24 cellular contexts compared by ENCODE assay signal in the genomic region with DNA sequence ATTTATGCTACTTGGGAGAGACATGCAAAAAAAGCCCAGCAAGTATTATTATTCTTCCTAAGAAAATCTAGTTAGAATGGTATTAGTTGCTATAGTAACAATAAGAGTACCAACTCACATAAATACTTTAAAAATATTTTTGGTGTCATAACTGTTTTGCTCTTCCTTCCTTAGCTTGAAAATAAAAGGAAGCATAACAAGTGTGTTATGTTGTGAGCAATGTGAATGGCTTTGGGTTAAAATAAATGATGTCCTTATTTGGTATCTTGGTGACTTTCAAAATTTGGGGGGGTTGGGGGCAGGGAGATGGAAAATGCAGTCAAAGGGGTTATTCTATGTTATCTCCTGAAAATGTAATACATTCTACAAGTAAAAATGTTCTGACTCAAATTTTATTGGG.
"Had no signal": no experiment of that assay in that cellular context is flagged by ENCODE, and none has a peak within 500 bp of the region (broad histone marks: within the 10 kb centered on the region; RNA-seq: fewer than 3 reads in every experiment).

No MANE protein-coding gene starts in this region.

- H3K4me3 ChIP-seq: adrenal gland, ascending aorta, left lung, right atrium auricular region, thyroid gland, upper lobe of right lung had no signal

- H3K27ac ChIP-seq: adrenal gland, brain microvascular endothelial cell, left lung, right atrium auricular region, thyroid gland, upper lobe of right lung had no signal

- H3K9me3 Mint-ChIP-seq: activated CD4-positive, alpha-beta T cell treated with anti-CD3 and anti-CD28 coated beads, Interleukin-2, amount 10 ng/mL, durations not matched to agents 24 days and 14 days; activated T-cell treated with anti-CD3 and anti-CD28 coated beads, Interleukin-2, amount 50 U/mL, for 4 hours; dendritic cell treated with granulocyte-macrophage colony-stimulating factor and Interleukin-4, amounts not matched to agents 40 ng/mL and 50 ng/mL, for 4 days; stimulated activated naive CD8-positive, alpha-beta T cell treated with anti-CD3 and anti-CD28 coated beads, Interleukin-15, Interleukin-2, amounts not matched to agents 100 ng/mL and 50 ng/mL, for 24 hours had no signal

- H3K27ac Mint-ChIP-seq: activated CD4-positive, alpha-beta T cell treated with anti-CD3 and anti-CD28 coated beads, Interleukin-2, amount 10 ng/mL, durations not matched to agents 24 days and 14 days; activated naive CD8-positive, alpha-beta T cell; dendritic cell treated with granulocyte-macrophage colony-stimulating factor and Interleukin-4, amounts not matched to agents 40 ng/mL and 50 ng/mL, for 4 days; stimulated activated naive CD8-positive, alpha-beta T cell treated with anti-CD3 and anti-CD28 coated beads, Interleukin-15, Interleukin-2, amounts not matched to agents 100 ng/mL and 50 ng/mL, for 24 hours had no signal

- DNase-seq: activated CD4-positive, alpha-beta T cell treated with anti-CD3 and anti-CD28 coated beads, Interleukin-2, amount 10 ng/mL, durations not matched to agents 24 days and 14 days; activated effector memory CD4-positive, alpha-beta T cell treated with anti-CD3 and anti-CD28 coated beads, Interleukin-2, amount 50 U/mL, for 16 hours; activated T-cell treated with anti-CD3 and anti-CD28 coated beads, Interleukin-2, amount 50 U/mL, for 4 hours; adrenal gland; brain microvascular endothelial cell; caudate nucleus; effector memory CD4-positive, alpha-beta T cell; hippocampal formation; kidney glomerular epithelial cell; left lung; nucleus accumbens; stimulated activated CD4-positive, alpha-beta T cell treated with anti-CD3 and anti-CD28 coated beads, Interleukin-4, amount 100 ng/mL, for 24 hours; substantia nigra; SW 1271; thyroid gland; upper lobe of right lung had no signal

- ATAC-seq: activated T-cell treated with anti-CD3 and anti-CD28 coated beads, Interleukin-2, amount 50 U/mL, for 4 hours; esophagus mucosa; left lung; upper lobe of right lung had no signal

- FAIRE-seq: endothelial cell of umbilical vein, frontal cortex had no signal

- H3K27me3 ChIP-seq: adrenal gland, ascending aorta, brain microvascular endothelial cell, left lung, right atrium auricular region, thyroid gland, upper lobe of right lung had no signal

- H3K4me1 ChIP-seq: adrenal gland, ascending aorta, left lung, right atrium auricular region, thyroid gland, upper lobe of right lung had no signal

- H3K27me3 Mint-ChIP-seq: activated CD4-positive, alpha-beta T cell treated with anti-CD3 and anti-CD28 coated beads, Interleukin-2, amount 10 ng/mL, durations not matched to agents 24 days and 14 days; activated naive CD8-positive, alpha-beta T cell; dendritic cell treated with granulocyte-macrophage colony-stimulating factor and Interleukin-4, amounts not matched to agents 40 ng/mL and 50 ng/mL, for 4 days; stimulated activated naive CD8-positive, alpha-beta T cell treated with anti-CD3 and anti-CD28 coated beads, Interleukin-15, Interleukin-2, amounts not matched to agents 100 ng/mL and 50 ng/mL, for 24 hours had no signal

- H3K4me3 Mint-ChIP-seq: activated CD4-positive, alpha-beta T cell treated with anti-CD3 and anti-CD28 coated beads, Interleukin-2, amount 10 ng/mL, durations not matched to agents 24 days and 14 days; activated naive CD8-positive, alpha-beta T cell; activated T-cell treated with anti-CD3 and anti-CD28 coated beads, Interleukin-2, amount 50 U/mL, for 4 hours; dendritic cell treated with granulocyte-macrophage colony-stimulating factor and Interleukin-4, amounts not matched to agents 40 ng/mL and 50 ng/mL, for 4 days; stimulated activated naive CD8-positive, alpha-beta T cell treated with anti-CD3 and anti-CD28 coated beads, Interleukin-15, Interleukin-2, amounts not matched to agents 100 ng/mL and 50 ng/mL, for 24 hours had no signal
